27 cellular contexts compared by ENCODE assay signal in genomic region chr2:16203069-16203468, GRCh38.
DNase-seq lines count a peak whose midpoint lies in the region; ATAC-seq, FAIRE-seq and TF ChIP-seq lines count a peak whose summit lies in the region.
"Had no signal": no experiment of that assay in that cellular context is flagged by ENCODE, and none has a peak within 500 bp of the region (broad histone marks: within the 10 kb centered on the region; RNA-seq: fewer than 3 reads in every experiment).

No MANE protein-coding gene starts in this region.

- no peaks in the 10 kb centered on the region; the same call in 1 of the 2 replicates for H3K36me3 Mint-ChIP-seq in WTC11
- H3K36me3 Mint-ChIP-seq: CD14-positive monocyte; CD8-positive, alpha-beta memory T cell had no signal

- DNase-seq in WTC11 (ENCODE audit: low spot score) (no peak), mucosa of descending colon (peak; percentile 76 to 81 (median 79)), small intestine (peak; percentile 96), occipital lobe (lab: John Stamatoyannopoulos, UW) (no peak)
- DNase-seq in stimulated activated naive CD8-positive, alpha-beta T cell treated with anti-CD3 and anti-CD28 coated beads, Interleukin-15, amount 100 ng/mL, for 72 hours, result no peak
- DNase-seq in activated naive CD4-positive, alpha-beta T cell treated with Interleukin-2 at 50 U/mL for 16 hours, result no peak
- DNase-seq: Calu3; CD8-positive, alpha-beta memory T cell; GF-D8; H7; Karpas-422; MV-4-11; NCI-H1105; NCI-H1436 treated with DMSO at 0.1 percent for 48 hours; NCI-H187 treated with DMSO at 0.1 percent for 48 hours; NCI-H2171 treated with DMSO at 0.1 percent for 48 hours; NCI-H345; NCI-H510A treated with DMSO at 0.1 percent for 48 hours; NCI-H774 had no signal

- peaks cover 24% of the 10 kb centered on the region for H3K4me1 Mint-ChIP-seq in WTC11
- H3K4me1 Mint-ChIP-seq in stimulated activated naive CD8-positive, alpha-beta T cell treated with anti-CD3 and anti-CD28 coated beads, Interleukin-15, amount 100 ng/mL, for 72 hours, result no peaks in the 10 kb centered on the region
- H3K4me1 Mint-ChIP-seq: B cell; CD14-positive monocyte; CD8-positive, alpha-beta memory T cell had no signal

- intact Hi-C loops in mucosa of descending colon (cut with DNase I, micrococcal nuclease), result no loop called here

- H3K4me1 ChIP-seq in mucosa of descending colon (ENCODE audit: low read depth), result peaks cover 17% of the 10 kb centered on the region
- H3K4me1 ChIP-seq in small intestine (ENCODE audit: control insufficient read depth in 2 of 2, insufficient read depth in 1 of 2, low read depth in 1 of 2, low read length in 1 of 2), result peaks cover 0 to 10% of the 10 kb centered on the region in 2 donors
- H3K4me1 ChIP-seq: SJSA1 had no signal

- no peak overlapping the region for H3K27ac Mint-ChIP-seq in WTC11
- peak overlapping the region in 1 of 2 donors; percentile 1 for H3K27ac Mint-ChIP-seq in stimulated activated naive CD8-positive, alpha-beta T cell treated with anti-CD3 and anti-CD28 coated beads, Interleukin-15, amount 100 ng/mL, for 72 hours
- H3K27ac Mint-ChIP-seq: B cell; CD8-positive, alpha-beta memory T cell had no signal

- H3K36me3 ChIP-seq in mucosa of descending colon (ENCODE audit: low read depth) (no peaks in the 10 kb centered on the region), small intestine (ENCODE audit: control insufficient read depth in 2 of 2, insufficient read depth in 2 of 2, low read length in 2 of 2) (no peaks in the 10 kb centered on the region)
- H3K36me3 ChIP-seq: SJSA1 had no signal

- no peaks in the 10 kb centered on the region for H3K27me3 ChIP-seq in small intestine (ENCODE audit: control insufficient read depth in 2 of 2, insufficient read depth in 2 of 2, low read length in 2 of 2)
- H3K27me3 ChIP-seq: SJSA1 had no signal

- H3K4me3 ChIP-seq in mucosa of descending colon (no peak overlapping the region), small intestine (ENCODE audit: low read depth in 1 of 2, low read length in 2 of 2) (no peak overlapping the region)
- H3K4me3 ChIP-seq: SJSA1 had no signal

- ATAC-seq in WTC11, result no peak
- ATAC-seq in mucosa of descending colon, result peak; percentile 94
- ATAC-seq in stimulated activated naive CD8-positive, alpha-beta T cell treated with anti-CD3 and anti-CD28 coated beads, Interleukin-15, amount 100 ng/mL, for 72 hours, result no peak
- ATAC-seq in GM21390 (IDR thresholded peaks at IDR 0.05; ENCODE audit: unreplicated experiment), result no peak
- ATAC-seq: HepG2, Right ventricle myocardium inferior had no signal

- H3K4me3 Mint-ChIP-seq in WTC11, result no peak overlapping the region
- no peak overlapping the region for H3K4me3 Mint-ChIP-seq in stimulated activated naive CD8-positive, alpha-beta T cell treated with anti-CD3 and anti-CD28 coated beads, Interleukin-15, amount 100 ng/mL, for 72 hours
- H3K4me3 Mint-ChIP-seq: B cell; CD14-positive monocyte; CD8-positive, alpha-beta memory T cell had no signal

- POLR2A ChIA-PET in WTC11 (lab: Charles Lee), result no interaction called here

- CTCF ChIA-PET in WTC11 (lab: Charles Lee), result interaction anchor here (0.7 kb wide), 1 partner anchor 169 kb away, joined by 3 read pairs; no protein-coding TSS in a partner anchor

- H3K9me3 Mint-ChIP-seq in WTC11, result peaks cover 4% of the 10 kb centered on the region; the same call in 1 of the 2 replicates
- H3K9me3 Mint-ChIP-seq in stimulated activated naive CD8-positive, alpha-beta T cell treated with anti-CD3 and anti-CD28 coated beads, Interleukin-15, amount 100 ng/mL, for 72 hours, result peaks cover 0 to 8% of the 10 kb centered on the region in 2 donors

- FAIRE-seq in small intestine (lab: Jason Lieb, UNC), result no peak
- FAIRE-seq: GM12891, GM19239, HepG2 had no signal

- TF ChIP-seq CTCF in WTC11 (IDR thresholded peaks at IDR 0.05), result no peak
- no peak for TF ChIP-seq CTCF in mucosa of descending colon (IDR thresholded peaks at IDR 0.05)

- no peaks in the 10 kb centered on the region; the same call in 1 of the 2 replicates for H3K27me3 Mint-ChIP-seq in WTC11 (ENCODE audit: low read depth)
- peaks cover 8% of the 10 kb centered on the region for H3K27me3 Mint-ChIP-seq in stimulated activated naive CD8-positive, alpha-beta T cell treated with anti-CD3 and anti-CD28 coated beads, Interleukin-15, amount 100 ng/mL, for 72 hours
- H3K27me3 Mint-ChIP-seq: B cell had no signal

- H3K9me3 ChIP-seq in mucosa of descending colon (no peaks in the 10 kb centered on the region), small intestine (ENCODE audit: control insufficient read depth, low read depth) (no peaks in the 10 kb centered on the region)
- H3K9me3 ChIP-seq: SJSA1 had no signal

- 12 to 55% (median 40%) methylated on average over 2 of the region's 2 CpGs for WGBS in small intestine, 3 donors

- H3K27ac ChIP-seq in small intestine (ENCODE audit: low read depth in 1 of 2, low read length in 1 of 2), result peak overlapping the region; percentile 95 to 96
- H3K27ac ChIP-seq: SJSA1 had no signal

TF ChIP-seq in WTC11, 78 proteins besides CTCF, POLR2A, EP300 and RAD21:
- no peak for TF ChIP-seq GABPB1 (CRISPR knock-in tag; IDR thresholded peaks at IDR 0.05)
- TF ChIP-seq ZNF416 (CRISPR knock-in tag; IDR thresholded peaks at IDR 0.05), result peak; percentile 83; the same call in 1 of the 2 replicates

Comparison
In these comparisons a context has a peak if more than half of its experiments do, and no peak if none do; other contexts are left out.
1. DNase-seq: peak in mucosa of descending colon (3 of 3) and small intestine (single experiment); none in WTC11 (single experiment), stimulated activated naive CD8-positive, alpha-beta T cell treated with anti-CD3 and anti-CD28 coated beads, Interleukin-15, amount 100 ng/mL, for 72 hours (0 of 2), occipital lobe (single experiment) and activated naive CD4-positive, alpha-beta T cell treated with Interleukin-2 at 50 U/mL for 16 hours (single experiment).